2 cellular contexts compared by ENCODE assay signal in genomic region chr5:6770826-6771607, GRCh38.
A peak's percentile ranks its signal among the peaks of the same experiment; 100 is the strongest.
TF ChIP-seq lines count a peak whose summit lies in the region.

No MANE protein-coding gene starts in this region.

TF ChIP-seq in HepG2, 621 proteins besides CTCF, POLR2A, EP300 and RAD21:
- TF ChIP-seq FOXK2 (IDR thresholded peaks at IDR 0.05) (no peak), MNT (IDR thresholded peaks at IDR 0.05) (peak; percentile 94)

TF ChIP-seq in SK-N-SH, 30 proteins besides CTCF, POLR2A, EP300 and RAD21:
- no peak for TF ChIP-seq JUND (IDR thresholded peaks at IDR 0.05)
- no peak for TF ChIP-seq PBX3 (IDR thresholded peaks at IDR 0.05)
- no peak for TF ChIP-seq MEF2A (IDR thresholded peaks at IDR 0.05; ENCODE audit: borderline replicate concordance, low read depth)
- TF ChIP-seq YY1 (IDR thresholded peaks at IDR 0.05; ENCODE audit: low read depth) = no peak
- TF ChIP-seq EZH2phosphoT487 (IDR thresholded peaks at IDR 0.05; ENCODE audit: borderline replicate concordance, low read depth) = no peak
- TF ChIP-seq GATA2 (CRISPR knock-in tag; IDR thresholded peaks at IDR 0.05) = no peak
- no peak for TF ChIP-seq RCOR1 (IDR thresholded peaks at IDR 0.05; ENCODE audit: low read length)
- no peak for TF ChIP-seq GABPA (IDR thresholded peaks at IDR 0.05; ENCODE audit: low read depth)
- TF ChIP-seq IRF3 (IDR thresholded peaks at IDR 0.05; ENCODE audit: low read depth, low read length) = no peak
- no peak for TF ChIP-seq RXRA (IDR thresholded peaks at IDR 0.05; ENCODE audit: borderline replicate concordance, low read depth)
- no peak for TF ChIP-seq TAF1 (IDR thresholded peaks at IDR 0.05; ENCODE audit: borderline replicate concordance, low read depth, low read length)
- TF ChIP-seq USF2 (IDR thresholded peaks at IDR 0.05; ENCODE audit: borderline replicate concordance, low read depth, low read length) = no peak
- TF ChIP-seq TEAD4 (IDR thresholded peaks at IDR 0.05; ENCODE audit: borderline replicate concordance, insufficient read depth) = no peak
- TF ChIP-seq ELF1 (IDR thresholded peaks at IDR 0.05) = no peak
- no peak for TF ChIP-seq REST (IDR thresholded peaks at IDR 0.05; ENCODE audit: low read depth, low read length)
- TF ChIP-seq TCF12 (IDR thresholded peaks at IDR 0.05) = no peak
TF ChIP-seq in SK-N-SH: peak in this region for 0.
